In genomic region chr17:68108313-68109000, GRCh38 we compare ENCODE assay signal across 7 cellular contexts.
"Had no signal": no experiment of that assay in that cellular context is flagged by ENCODE, and none has a peak within 500 bp of the region (broad histone marks: within the 10 kb centered on the region; RNA-seq: fewer than 3 reads in every experiment).

No MANE protein-coding gene starts in this region.

- H3K4me1 Mint-ChIP-seq: H9 had no signal

- H3K27ac ChIP-seq: GM23248 had no signal

- DNase-seq: GM23248, GOT3, H9, HCEC 1CT, HFFc6, KG1 had no signal

- H3K27ac Mint-ChIP-seq: H9, HFFc6 had no signal

- H3K4me3 Mint-ChIP-seq: H9, HFFc6 had no signal

- H3K4me3 ChIP-seq: GM23248 had no signal

- FAIRE-seq: HTR-8/SVneo had no signal

- H2AFZ ChIP-seq: GM23248 had no signal

- H3K9ac ChIP-seq: GM23248 had no signal
